Comparison of ENCODE assay signal across 8 cellular contexts in the genomic region with DNA sequence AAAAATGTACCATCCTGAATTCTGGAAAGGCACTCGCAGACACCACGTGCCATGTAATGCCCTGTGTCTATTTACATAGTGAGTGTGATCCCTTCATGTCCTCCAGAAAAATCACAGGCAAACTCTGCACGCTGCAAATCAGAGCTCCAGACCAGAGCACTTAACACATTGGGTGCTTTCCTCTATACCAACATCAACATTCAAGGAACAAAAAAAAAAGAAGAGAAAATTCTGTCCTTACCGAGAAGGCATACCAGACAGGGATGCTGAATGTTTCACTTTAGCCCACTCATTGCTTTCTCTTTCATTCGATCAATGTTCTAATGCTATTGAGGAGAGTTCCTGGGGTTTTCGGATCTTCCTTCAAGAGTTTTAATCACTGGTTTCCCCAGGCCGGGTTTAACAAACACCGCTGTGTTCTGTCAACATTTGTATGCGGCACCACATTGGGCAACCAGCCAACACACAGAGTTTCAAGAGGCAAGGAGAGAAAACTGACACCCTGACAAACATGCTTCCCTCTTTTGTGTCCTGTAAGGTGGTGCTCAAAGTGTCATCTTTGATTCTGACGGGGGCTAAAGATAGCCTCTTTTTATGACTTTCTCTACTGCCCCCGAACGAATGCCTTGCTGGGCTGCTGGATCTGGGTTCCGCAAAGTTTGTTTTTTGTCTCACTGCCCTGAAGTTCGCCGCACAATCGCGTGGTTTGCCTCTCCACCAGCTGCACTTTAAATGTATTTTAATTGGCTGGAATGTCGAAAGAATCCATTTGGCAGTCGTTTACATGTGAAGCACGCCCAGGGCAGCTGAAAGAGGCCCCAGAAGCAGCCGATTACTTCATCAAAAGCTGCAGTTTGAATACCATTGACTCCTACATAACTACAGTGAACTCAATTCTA.
DNase-seq lines count a peak whose midpoint lies in the region; ATAC-seq, FAIRE-seq and TF ChIP-seq lines count a peak whose summit lies in the region.

No MANE protein-coding gene starts in this region.

- H3K27ac ChIP-seq in fibroblast of lung (ENCODE audit: insufficient read depth, low read length) = peak overlapping the region; percentile 75

- H3K27ac Mint-ChIP-seq in immature natural killer cell = no peak overlapping the region

- peak overlapping the region; percentile 68 for H3K4me2 ChIP-seq in fibroblast of lung (ENCODE audit: extremely low read depth, insufficient read depth, low read length)

- no peak overlapping the region for H3K4me3 Mint-ChIP-seq in immature natural killer cell

- no peaks in the 10 kb centered on the region for H3K4me1 Mint-ChIP-seq in immature natural killer cell

- H3K27me3 Mint-ChIP-seq in immature natural killer cell (ENCODE audit: low read depth in 3 of 3) = peaks cover 2 to 5% (median 2%) of the 10 kb centered on the region in 3 donors

- no peaks in the 10 kb centered on the region for H3K27me3 ChIP-seq in fibroblast of lung (ENCODE audit: control insufficient read depth, insufficient read depth, low read length)

- DNase-seq in G401 (ENCODE audit: low spot score) = peak; percentile 30
- peak; percentile 96 for DNase-seq in NCI-H748 (lab: John Stamatoyannopoulos, UW; ENCODE audit: unreplicated experiment)
- DNase-seq in fibroblast of lung (ENCODE audit: low read depth in 2 of 2) = peak; percentile 90 to 91
- peak; percentile 77 for DNase-seq in myocyte (ENCODE audit: low read depth)
- DNase-seq in immature natural killer cell = no peak
- no peak for DNase-seq in activated effector memory CD4-positive, alpha-beta T cell treated with Interleukin-2 at 50 U/mL for 16 hours
- no peak for DNase-seq in GM12892 (ENCODE audit: insufficient read length)

- H3K9me3 ChIP-seq in fibroblast of lung (ENCODE audit: control insufficient read depth, insufficient read depth, low read depth, low read length) = no peaks in the 10 kb centered on the region

- no peaks in the 10 kb centered on the region for H3K36me3 Mint-ChIP-seq in immature natural killer cell

- H3K36me3 ChIP-seq in fibroblast of lung (ENCODE audit: control insufficient read depth, insufficient read depth, low read length) = no peaks in the 10 kb centered on the region

- peak overlapping the region; percentile 50 for H2AFZ ChIP-seq in fibroblast of lung (ENCODE audit: low read length)

- peaks cover 1 to 17% (median 2%) of the 10 kb centered on the region in 6 donors for H3K9me3 Mint-ChIP-seq in immature natural killer cell

- H3K4me1 ChIP-seq in fibroblast of lung (ENCODE audit: control insufficient read depth, extremely low read depth, insufficient read depth, low read length) = peaks cover 15% of the 10 kb centered on the region

- TF ChIP-seq POLR2A in GM12892 (IDR thresholded peaks at IDR 0.05; ENCODE audit: low read depth, low read length) = no peak

- no peaks in the 10 kb centered on the region for H4K20me1 ChIP-seq in fibroblast of lung (ENCODE audit: control insufficient read depth, extremely low read depth, insufficient read depth, low read length)

- no peak for TF ChIP-seq CTCF in fibroblast of lung (conservative IDR thresholded peaks at IDR 0.05 in 1 of 2, IDR thresholded peaks at IDR 0.05 in 1 of 2; ENCODE audit: low read depth in 1 of 2, low read length in 2 of 2)

- no peaks in the 10 kb centered on the region for H3K79me2 ChIP-seq in fibroblast of lung (ENCODE audit: control insufficient read depth, insufficient read depth, low read length)

- peak overlapping the region; percentile 30 to 59 (median 45) for H3K4me3 ChIP-seq in fibroblast of lung (replicated peaks in 1 of 4; ENCODE audit: control extremely low read depth in 1 of 4, insufficient read depth in 1 of 4, low read depth in 3 of 4, low read length in 4 of 4)

- no peak overlapping the region for H3K9ac ChIP-seq in fibroblast of lung (ENCODE audit: insufficient read depth, low read length)

- in situ Hi-C loops in G401 (cut with HindIII; ENCODE audit: low sequenced_read_pairs) = no loop called here

- ATAC-seq in GM18909 (IDR thresholded peaks at IDR 0.05; ENCODE audit: poor library complexity, unreplicated experiment) = no peak

- FAIRE-seq in GM12892 (lab: Jason Lieb, UNC) = no peak

Comparison
In these comparisons a context has a peak if more than half of its experiments do, and no peak if none do; other contexts are left out.
1. DNase-seq: peak in G401 (single experiment), NCI-H748 (single experiment), fibroblast of lung (2 of 2) and myocyte (single experiment); none in immature natural killer cell (0 of 3), activated effector memory CD4-positive, alpha-beta T cell treated with Interleukin-2 at 50 U/mL for 16 hours (single experiment) and GM12892 (single experiment).